14 cellular contexts compared by ENCODE assay signal in the genomic region with DNA sequence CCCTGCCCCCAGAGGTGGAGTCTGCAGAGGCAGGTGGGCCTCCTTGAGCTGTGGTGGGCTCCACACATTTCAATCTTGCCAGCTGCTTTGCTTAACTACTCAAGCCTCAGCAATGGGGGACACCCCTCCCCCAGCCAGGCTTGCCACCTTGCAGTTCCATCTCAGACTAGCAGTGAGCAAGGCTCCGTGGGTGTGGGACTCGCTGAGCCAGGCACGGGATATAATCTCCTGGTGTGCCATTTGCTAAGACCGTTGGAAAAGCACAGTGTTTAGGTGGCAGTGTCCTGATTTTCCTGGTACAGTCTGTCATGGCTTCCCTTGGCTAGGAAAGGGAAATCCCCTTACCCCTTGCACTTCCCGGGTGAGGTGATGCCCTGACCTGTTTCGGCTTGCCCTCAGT. TPM values are rescaled to one million over a fixed set of nuclear protein-coding genes. Genes with fewer than 3 reads are reported as not detected.
"Had no signal": no experiment of that assay in that cellular context is flagged by ENCODE, and none has a peak within 500 bp of the region (broad histone marks: within the 10 kb centered on the region; RNA-seq: fewer than 3 reads in every experiment).

No MANE protein-coding gene starts in this region.

RNA-seq across cellular contexts. Expression of a gene that starts 51.6 kb away (rescaled TPM):
- total RNA-seq: activated B cell treated with CpG ODN at 0.5 μM for 24 hours; activated CD4-positive, alpha-beta memory T cell treated with anti-CD3 and anti-CD28 coated beads for 36 hours; activated CD4-positive, alpha-beta memory T cell treated with anti-CD3 and anti-CD28 coated beads, Interleukin-2, amount 10 ng/mL, durations not matched to agents 7 days and 5 days; activated CD4-positive, alpha-beta T cell treated with anti-CD3 and anti-CD28 coated beads for 36 hours; activated CD4-positive, alpha-beta T cell treated with anti-CD3 and anti-CD28 coated beads, Interleukin-2, amount 10 ng/mL, durations not matched to agents 24 days and 14 days; activated CD4-positive, alpha-beta T cell treated with anti-CD3 and anti-CD28 coated beads, Interleukin-2, amount 10 ng/mL, durations not matched to agents 7 days and 5 days; activated CD8-positive, alpha-beta memory T cell treated with anti-CD3 and anti-CD28 coated beads for 36 hours; activated CD8-positive, alpha-beta memory T cell treated with anti-CD3 and anti-CD28 coated beads, Interleukin-2, amount 10 ng/mL, durations not matched to agents 7 days and 5 days; activated CD8-positive, alpha-beta T cell treated with anti-CD3 and anti-CD28 coated beads for 36 hours; activated CD8-positive, alpha-beta T cell treated with anti-CD3 and anti-CD28 coated beads, Interleukin-2, amount 10 ng/mL, durations not matched to agents 7 days and 5 days; T-cell; T-helper 1 cell treated with Interleukin-12 subunit alpha and Interleukin-12 subunit beta and Interleukin-4 antibody, amounts not matched to agents 30 ng/mL and 1 ng/mL, for 36 hours; T-helper 17 cell; T-helper 2 cell treated with Interferon-gamma antibody and Interleukin-4, amounts not matched to agents 100 ng/mL and 5 ng/mL, for 36 hours had no signal
